ENCODE assay signal across 9 cellular contexts in the genomic region with DNA sequence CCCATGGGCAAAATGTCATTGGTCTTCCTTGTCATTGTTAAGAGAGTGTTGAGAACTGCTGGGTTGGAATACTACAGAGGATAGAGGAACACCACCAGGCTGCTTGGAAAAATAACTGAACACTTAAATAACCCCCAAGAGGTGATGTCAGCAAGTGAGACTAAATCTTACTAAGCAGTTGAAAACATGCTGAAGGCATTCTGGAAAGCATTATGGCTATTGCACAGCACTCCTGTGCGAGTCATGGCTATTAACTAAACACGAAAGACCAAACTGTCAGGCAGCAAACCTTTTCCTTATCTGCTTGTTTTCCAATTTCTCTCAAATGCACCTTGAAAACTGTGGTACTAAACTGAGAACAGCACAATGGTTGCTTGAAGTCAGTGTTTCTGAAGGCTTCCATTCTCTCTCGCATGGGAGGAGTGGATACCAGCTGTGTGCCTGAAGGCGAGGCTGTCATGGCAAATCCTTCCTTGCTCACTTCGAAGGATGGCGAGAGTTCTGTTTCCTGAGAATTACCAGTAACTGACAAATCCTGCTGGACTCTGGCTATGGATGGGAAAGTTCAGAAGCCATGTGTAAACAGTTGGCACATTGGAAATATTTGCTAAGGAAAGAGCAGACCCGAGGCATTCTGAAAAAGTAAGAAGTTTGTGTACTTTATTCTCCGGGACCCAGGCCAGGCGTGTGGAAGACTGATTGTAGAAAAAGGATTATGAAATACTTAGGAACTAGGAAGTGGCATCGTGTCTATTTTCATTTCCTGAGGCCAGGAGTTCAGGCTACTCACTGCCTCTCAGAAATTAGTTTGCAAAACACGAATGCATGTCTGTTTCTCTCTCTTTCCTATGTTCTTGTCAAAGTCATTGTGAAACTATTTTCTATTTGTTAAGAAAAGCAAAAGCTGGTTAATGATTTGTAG.
A peak's percentile ranks its signal among the peaks of the same experiment; 100 is the strongest.
DNase-seq lines count a peak whose midpoint lies in the region; ATAC-seq, FAIRE-seq and TF ChIP-seq lines count a peak whose summit lies in the region.
"Had no signal": no experiment of that assay in that cellular context is flagged by ENCODE, and none has a peak within 500 bp of the region (broad histone marks: within the 10 kb centered on the region; RNA-seq: fewer than 3 reads in every experiment).

No MANE protein-coding gene starts in this region.

- peak overlapping the region in 3 of 4 donors; percentile 1 to 18 (median 5) for H3K4me3 ChIP-seq in esophagus muscularis mucosa
- H3K4me3 ChIP-seq in pancreas = peak overlapping the region in 1 of 4 donors; percentile 11

- H3K27ac ChIP-seq in esophagus muscularis mucosa (replicated peaks in 1 of 4) (peak overlapping the region; percentile 53 to 74 (median 67)), pancreas (peak overlapping the region in 3 of 4 donors; percentile 3 to 71 (median 60))

- no peaks in the 10 kb centered on the region for H3K27me3 Mint-ChIP-seq in activated T-helper 1 cell treated with anti-CD3 and anti-CD28 coated beads, Interleukin-12 subunit alpha, Interleukin-12 subunit beta, Interleukin-2, Interleukin-4 antibody, amounts not matched to agents 30 ng/mL and 10 ng/mL and 1 ng/mL, durations not matched to agents 14 hours and 24 hours and 36 hours (ENCODE audit: insufficient read depth)

- no peak for TF ChIP-seq POLR2A in esophagus muscularis mucosa (IDR thresholded peaks at IDR 0.05; ENCODE audit: low read depth)

- H3K36me3 ChIP-seq in esophagus muscularis mucosa (no peaks in the 10 kb centered on the region), pancreas (no peaks in the 10 kb centered on the region)

- H3K4me3 Mint-ChIP-seq in activated T-helper 1 cell treated with anti-CD3 and anti-CD28 coated beads, Interleukin-12 subunit alpha, Interleukin-12 subunit beta, Interleukin-2, Interleukin-4 antibody, amounts not matched to agents 30 ng/mL and 10 ng/mL and 1 ng/mL, durations not matched to agents 14 hours and 24 hours and 36 hours = no peak overlapping the region

- H3K36me3 Mint-ChIP-seq in activated T-helper 1 cell treated with anti-CD3 and anti-CD28 coated beads, Interleukin-12 subunit alpha, Interleukin-12 subunit beta, Interleukin-2, Interleukin-4 antibody, amounts not matched to agents 30 ng/mL and 10 ng/mL and 1 ng/mL, durations not matched to agents 14 hours and 24 hours and 36 hours (ENCODE audit: low read depth) = no peaks in the 10 kb centered on the region

- 18% methylated on average over 11 of the region's 11 CpGs for WGBS in esophagus muscularis mucosa
- 5 to 9% methylated on average over 11 of the region's 11 CpGs for WGBS in pancreas, 2 donors

- TF ChIP-seq CTCF in esophagus muscularis mucosa (IDR thresholded peaks at IDR 0.05) (no peak), pancreas (IDR thresholded peaks at IDR 0.05) (no peak)

- FAIRE-seq in pancreas (lab: Jason Lieb, UNC) = peak; percentile 68

- H3K9me3 Mint-ChIP-seq in activated T-helper 1 cell treated with anti-CD3 and anti-CD28 coated beads, Interleukin-12 subunit alpha, Interleukin-12 subunit beta, Interleukin-2, Interleukin-4 antibody, amounts not matched to agents 30 ng/mL and 10 ng/mL and 1 ng/mL, durations not matched to agents 14 hours and 24 hours and 36 hours = no peaks in the 10 kb centered on the region

- DNase-seq in GM03348 (ENCODE audit: low spot score) (peak; percentile 72), HuH-7.5 (ENCODE audit: low spot score) (peak; percentile 9), esophagus muscularis mucosa (ENCODE audit: extremely low spot score) (no peak), pancreas (peak in 4 of 6 donors; percentile 62 to 82 (median 70)), GDM1 (lab: John Stamatoyannopoulos, UW) (no peak)
- DNase-seq in activated T-helper 1 cell treated with anti-CD3 and anti-CD28 coated beads, Interleukin-12 subunit alpha, Interleukin-12 subunit beta, Interleukin-2, Interleukin-4 antibody, amounts not matched to agents 30 ng/mL and 10 ng/mL and 1 ng/mL, durations not matched to agents 14 hours and 24 hours and 36 hours (ENCODE audit: low spot score) = no peak
- DNase-seq: hippocampal formation had no signal

- intact Hi-C loops in esophagus muscularis mucosa (cut with DNase I) (no loop called here), pancreas (cut with DNase I) (no loop called here)
- intact Hi-C loops in activated T-helper 1 cell treated with anti-CD3 and anti-CD28 coated beads, Interleukin-12 subunit alpha, Interleukin-12 subunit beta, Interleukin-2, Interleukin-4 antibody, amounts not matched to agents 30 ng/mL and 10 ng/mL and 1 ng/mL, durations not matched to agents 14 hours and 24 hours and 36 hours (cut with micrococcal nuclease) = no loop called here

- H3K27me3 ChIP-seq in esophagus muscularis mucosa (no peaks in the 10 kb centered on the region), pancreas (no peaks in the 10 kb centered on the region)

- peaks cover 0 to 17% (median 15%) of the 10 kb centered on the region in 4 donors for H3K4me1 ChIP-seq in esophagus muscularis mucosa
- peaks cover 3 to 11% (median 8%) of the 10 kb centered on the region in 3 donors for H3K4me1 ChIP-seq in pancreas

- H3K4me1 Mint-ChIP-seq in activated T-helper 1 cell treated with anti-CD3 and anti-CD28 coated beads, Interleukin-12 subunit alpha, Interleukin-12 subunit beta, Interleukin-2, Interleukin-4 antibody, amounts not matched to agents 30 ng/mL and 10 ng/mL and 1 ng/mL, durations not matched to agents 14 hours and 24 hours and 36 hours (ENCODE audit: low read depth) = no peaks in the 10 kb centered on the region

- no peak overlapping the region for H3K27ac Mint-ChIP-seq in activated T-helper 1 cell treated with anti-CD3 and anti-CD28 coated beads, Interleukin-12 subunit alpha, Interleukin-12 subunit beta, Interleukin-2, Interleukin-4 antibody, amounts not matched to agents 30 ng/mL and 10 ng/mL and 1 ng/mL, durations not matched to agents 14 hours and 24 hours and 36 hours

- ATAC-seq in pancreas (peak; percentile 94 to 98 (median 97)), GM19324 (IDR thresholded peaks at IDR 0.05; ENCODE audit: low FRiP score, unreplicated experiment) (no peak), GM18867 (IDR thresholded peaks at IDR 0.05; ENCODE audit: unreplicated experiment) (no peak)

- H3K9me3 ChIP-seq in esophagus muscularis mucosa (no peaks in the 10 kb centered on the region), pancreas (no peaks in the 10 kb centered on the region)

- no peak for TF ChIP-seq EP300 in esophagus muscularis mucosa (IDR thresholded peaks at IDR 0.05)

Comparison
In these comparisons a context has a peak if more than half of its experiments do, and no peak if none do; other contexts are left out.
1. DNase-seq: peak in GM03348 (single experiment), HuH-7.5 (single experiment) and pancreas (4 of 6); none in esophagus muscularis mucosa (single experiment), activated T-helper 1 cell treated with anti-CD3 and anti-CD28 coated beads, Interleukin-12 subunit alpha, Interleukin-12 subunit beta, Interleukin-2, Interleukin-4 antibody, amounts not matched to agents 30 ng/mL and 10 ng/mL and 1 ng/mL, durations not matched to agents 14 hours and 24 hours and 36 hours (single experiment) and GDM1 (single experiment).
2. ATAC-seq: peak in pancreas (4 of 4); none in GM19324 (single experiment) and GM18867 (single experiment).